ENCODE assay signal across 8 cellular contexts in genomic region chr1:172041689-172042088, GRCh38.
A peak's percentile ranks its signal among the peaks of the same experiment; 100 is the strongest.
DNase-seq lines count a peak whose midpoint lies in the region; ATAC-seq and TF ChIP-seq lines count a peak whose summit lies in the region.
"Had no signal": no experiment of that assay in that cellular context is flagged by ENCODE, and none has a peak within 500 bp of the region (broad histone marks: within the 10 kb centered on the region; RNA-seq: fewer than 3 reads in every experiment).

No MANE protein-coding gene starts in this region.

- no peak overlapping the region for H3K27ac ChIP-seq in VCaP
- H3K27ac ChIP-seq in left ventricle myocardium inferior (replicated peaks), result no peak overlapping the region
- no peak overlapping the region for H3K27ac ChIP-seq in tibial nerve

- no peaks in the 10 kb centered on the region for H3K9me3 ChIP-seq in left ventricle myocardium inferior (replicated peaks)
- no peaks in the 10 kb centered on the region for H3K9me3 ChIP-seq in tibial nerve

- TF ChIP-seq EP300 in tibial nerve (IDR thresholded peaks at IDR 0.05), result no peak

- ATAC-seq in GM19452 (IDR thresholded peaks at IDR 0.05; ENCODE audit: unreplicated experiment), result no peak

- TF ChIP-seq CTCF in VCaP (conservative IDR thresholded peaks at IDR 0.05) (peak; percentile 74), left ventricle myocardium inferior (IDR thresholded peaks at IDR 0.05; ENCODE audit: borderline replicate concordance) (peak; percentile 60), tibial nerve (IDR thresholded peaks at IDR 0.05) (peak; percentile 17 to 61 (median 29))

- peaks cover 14% of the 10 kb centered on the region for H3K36me3 ChIP-seq in left ventricle myocardium inferior
- peaks cover 0 to 26% (median 0%) of the 10 kb centered on the region in 3 donors for H3K36me3 ChIP-seq in tibial nerve

- CTCF ChIA-PET in HEK293T (lab: Yijun Ruan, JAX), result interaction anchor here (0.6 kb wide), 1 partner anchor 729 kb away, joined by 5 read pairs; no protein-coding TSS in a partner anchor

- TF ChIP-seq POLR2A in tibial nerve (IDR thresholded peaks at IDR 0.05), result no peak

- POLR2A ChIA-PET in HEK293T (lab: Yijun Ruan, JAX), result no interaction called here

- no peaks in the 10 kb centered on the region for H3K4me1 ChIP-seq in left ventricle myocardium inferior
- H3K4me1 ChIP-seq in tibial nerve, result no peaks in the 10 kb centered on the region

- intact Hi-C loops in left ventricle myocardium inferior (cut with micrococcal nuclease), result no loop called here

- H3K4me3 ChIP-seq in left ventricle myocardium inferior, result peak overlapping the region; percentile 17
- H3K4me3 ChIP-seq in tibial nerve, result peak overlapping the region in 1 of 4 donors; percentile 13

- DNase-seq in HEK293T (ENCODE audit: extremely low spot score) (peak; percentile 13), left ventricle myocardium inferior (no peak), tibial nerve (ENCODE audit: low spot score in 2 of 2) (peak in 1 of 2 donors; percentile 33), LoVo (ENCODE audit: low spot score) (no peak)
- DNase-seq in activated T-cell treated with anti-CD3 and anti-CD28 coated beads, Interleukin-2, amount 50 U/mL, for 48 hours, result no peak
- DNase-seq: left cardiac atrium had no signal

- H3K27me3 ChIP-seq in left ventricle myocardium inferior (ENCODE audit: low read depth) (no peaks in the 10 kb centered on the region), tibial nerve (no peaks in the 10 kb centered on the region)

TF ChIP-seq in HEK293T, 16 proteins besides CTCF, POLR2A, EP300 and RAD21:
- TF ChIP-seq ELF4 (IDR thresholded peaks at IDR 0.05) (no peak), LEF1 (IDR thresholded peaks at IDR 0.05; ENCODE audit: borderline replicate concordance) (no peak), CTBP1 (IDR thresholded peaks at IDR 0.05; ENCODE audit: borderline replicate concordance) (no peak), FOXA1 (IDR thresholded peaks at IDR 0.05) (no peak), FOXK2 (IDR thresholded peaks at IDR 0.05) (no peak), BHLHE40 (IDR thresholded peaks at IDR 0.05; ENCODE audit: borderline replicate concordance) (no peak), TARDBP (IDR thresholded peaks at IDR 0.05) (no peak), SUZ12 (IDR thresholded peaks at IDR 0.05) (no peak)
